ENCODE assay signal across 11 cellular contexts in genomic region chr12:1277905-1278304, GRCh38.
A peak's percentile ranks its signal among the peaks of the same experiment; 100 is the strongest.
DNase-seq lines count a peak whose midpoint lies in the region; ATAC-seq and TF ChIP-seq lines count a peak whose summit lies in the region.
"Had no signal": no experiment of that assay in that cellular context is flagged by ENCODE, and none has a peak within 500 bp of the region (broad histone marks: within the 10 kb centered on the region; RNA-seq: fewer than 3 reads in every experiment).

No MANE protein-coding gene starts in this region.

- H3K79me1 ChIP-seq in mesendoderm (ENCODE audit: low read length), result no peaks in the 10 kb centered on the region

- DNase-seq in activated CD4-positive, alpha-beta T cell treated with anti-CD3 and anti-CD28 coated beads for 36 hours, result peak; percentile 41
- no peak for DNase-seq in activated CD4-positive, alpha-beta T cell treated with anti-CD3 and anti-CD28 coated beads, Interleukin-2, amount 50 U/mL, for 4 hours
- peak; percentile 46 for DNase-seq in NAMALWA (ENCODE audit: low spot score)
- DNase-seq in activated T-cell treated with anti-CD3 and anti-CD28 coated beads, Interleukin-2, amount 50 U/mL, for 72 hours, result peak; percentile 35 to 58
- no peak for DNase-seq in mesendoderm
- no peak for DNase-seq in NCI-H1930 (lab: John Stamatoyannopoulos, UW)
- no peak for DNase-seq in NCI-H2081 (lab: John Stamatoyannopoulos, UW)
- DNase-seq: EL, GOT3, stomach had no signal

- CTCF ChIA-PET in activated CD4-positive, alpha-beta T cell treated with anti-CD3 and anti-CD28 coated beads for 36 hours (lab: Charles Lee), result no interaction called here

- no peak overlapping the region for H2BK5ac ChIP-seq in mesendoderm (ENCODE audit: low read length)

- no peaks in the 10 kb centered on the region for H3K9me2 ChIP-seq in neural cell (ENCODE audit: insufficient read depth, low read length)

- no peak overlapping the region for H2AFZ ChIP-seq in neural cell (ENCODE audit: low read depth, low read length)

- peaks cover 8% of the 10 kb centered on the region for H3K36me3 Mint-ChIP-seq in activated CD4-positive, alpha-beta T cell treated with anti-CD3 and anti-CD28 coated beads for 36 hours (ENCODE audit: low read depth)
- peaks cover 0 to 2% of the 10 kb centered on the region in 2 donors for H3K36me3 Mint-ChIP-seq in activated T-cell treated with anti-CD3 and anti-CD28 coated beads, Interleukin-2, amount 50 U/mL, for 72 hours (ENCODE audit: insufficient read depth in 2 of 2)

- H4K8ac ChIP-seq in mesendoderm (ENCODE audit: low read depth, low read length), result no peak overlapping the region

- no peak overlapping the region for H3K27ac Mint-ChIP-seq in activated CD4-positive, alpha-beta T cell treated with anti-CD3 and anti-CD28 coated beads for 36 hours
- peak overlapping the region; percentile 22 for H3K27ac Mint-ChIP-seq in activated T-cell treated with anti-CD3 and anti-CD28 coated beads, Interleukin-2, amount 50 U/mL, for 72 hours

- H3K4me1 Mint-ChIP-seq in activated CD4-positive, alpha-beta T cell treated with anti-CD3 and anti-CD28 coated beads for 36 hours, result peaks cover 13% of the 10 kb centered on the region
- peaks cover 20% of the 10 kb centered on the region for H3K4me1 Mint-ChIP-seq in activated T-cell treated with anti-CD3 and anti-CD28 coated beads, Interleukin-2, amount 50 U/mL, for 72 hours (ENCODE audit: low read depth)

- H4K20me1 ChIP-seq in neural cell (ENCODE audit: insufficient read depth), result peaks cover 3% of the 10 kb centered on the region

- TF ChIP-seq EP300 in neural cell (conservative IDR thresholded peaks at IDR 0.05; ENCODE audit: poor library complexity, severe bottlenecking), result peak; percentile 100

- no peaks in the 10 kb centered on the region for H3K4me1 ChIP-seq in mesendoderm (ENCODE audit: control insufficient read depth, low read depth, low read length)

- no peak overlapping the region for H3K18ac ChIP-seq in mesendoderm (ENCODE audit: low read length)

- no peaks in the 10 kb centered on the region for H3K9me3 Mint-ChIP-seq in activated CD4-positive, alpha-beta T cell treated with anti-CD3 and anti-CD28 coated beads for 36 hours (ENCODE audit: low read depth)
- no peaks in the 10 kb centered on the region for H3K9me3 Mint-ChIP-seq in activated T-cell treated with anti-CD3 and anti-CD28 coated beads, Interleukin-2, amount 50 U/mL, for 72 hours

- intact Hi-C loops in activated CD4-positive, alpha-beta T cell treated with anti-CD3 and anti-CD28 coated beads for 36 hours (cut with DNase I, micrococcal nuclease), result no loop called here

- TF ChIP-seq CTCF in neural cell (IDR thresholded peaks at IDR 0.05; ENCODE audit: poor library complexity, severe bottlenecking), result peak; percentile 44

- H3K4me2 ChIP-seq in neural cell (ENCODE audit: low read length) (no peak overlapping the region), mesendoderm (ENCODE audit: low read length) (no peak overlapping the region)

- H3K56ac ChIP-seq in mesendoderm (ENCODE audit: low read length), result no peak overlapping the region

- no peak overlapping the region for H4K5ac ChIP-seq in mesendoderm (ENCODE audit: low read length)

- peak; percentile 45 for TF ChIP-seq RAD21 in neural cell (conservative IDR thresholded peaks at IDR 0.05)

- POLR2A ChIA-PET in activated CD4-positive, alpha-beta T cell treated with anti-CD3 and anti-CD28 coated beads for 36 hours (lab: Charles Lee), result no interaction called here

- H3K4ac ChIP-seq in mesendoderm (ENCODE audit: low read depth, low read length), result no peak overlapping the region

- no peak overlapping the region for H2BK15ac ChIP-seq in mesendoderm (replicated peaks; ENCODE audit: low read depth)

- H2AK5ac ChIP-seq in mesendoderm (ENCODE audit: low read length), result no peak overlapping the region

- H2BK120ac ChIP-seq in mesendoderm (ENCODE audit: low read depth, low read length), result no peak overlapping the region

- H3K27me3 ChIP-seq in neural cell (ENCODE audit: insufficient read depth, low read depth, low read length), result no peaks in the 10 kb centered on the region
- H3K27me3 ChIP-seq in mesendoderm (ENCODE audit: insufficient read depth, low read length, poor library complexity), result no peaks in the 10 kb centered on the region
- H3K27me3 ChIP-seq: stomach had no signal

- H3K79me2 ChIP-seq in neural cell (replicated peaks; ENCODE audit: insufficient read depth, low read length) (no peaks in the 10 kb centered on the region), mesendoderm (ENCODE audit: control insufficient read depth, insufficient read depth, low read length) (no peaks in the 10 kb centered on the region)

- no peaks in the 10 kb centered on the region for H3K9me3 ChIP-seq in neural cell (ENCODE audit: low read length)
- H3K9me3 ChIP-seq: stomach had no signal

- H3K4me3 Mint-ChIP-seq in activated CD4-positive, alpha-beta T cell treated with anti-CD3 and anti-CD28 coated beads for 36 hours, result no peak overlapping the region
- H3K4me3 Mint-ChIP-seq in activated T-cell treated with anti-CD3 and anti-CD28 coated beads, Interleukin-2, amount 50 U/mL, for 72 hours, result peak overlapping the region; percentile 3 to 39

- WGBS in mesendoderm (ENCODE audit: extremely low coverage, insufficient coverage, low lambda C conversion rate), result no CpG with 5 or more reads among the region's 4 CpGs

- H3K4me3 ChIP-seq in neural cell (ENCODE audit: low read length) (no peak overlapping the region), mesendoderm (ENCODE audit: low read length) (no peak overlapping the region)
- H3K4me3 ChIP-seq: stomach had no signal

- ATAC-seq in activated CD4-positive, alpha-beta T cell treated with anti-CD3 and anti-CD28 coated beads for 36 hours, result peak; percentile 51
- peak; percentile 93 to 95 for ATAC-seq in activated T-cell treated with anti-CD3 and anti-CD28 coated beads, Interleukin-2, amount 50 U/mL, for 72 hours (replicated peaks in 1 of 2)

- no peaks in the 10 kb centered on the region for H3K27me3 Mint-ChIP-seq in activated CD4-positive, alpha-beta T cell treated with anti-CD3 and anti-CD28 coated beads for 36 hours
- no peaks in the 10 kb centered on the region for H3K27me3 Mint-ChIP-seq in activated T-cell treated with anti-CD3 and anti-CD28 coated beads, Interleukin-2, amount 50 U/mL, for 72 hours (ENCODE audit: low read depth)

- no peaks in the 10 kb centered on the region for H3F3A ChIP-seq in neural cell (ENCODE audit: insufficient read depth, low read length, poor library complexity, severe bottlenecking)

- H3K27ac ChIP-seq in neural cell (ENCODE audit: low read length) (no peak overlapping the region), mesendoderm (ENCODE audit: low read depth, low read length) (no peak overlapping the region)
- H3K27ac ChIP-seq: stomach had no signal

- no peak overlapping the region for H3K23ac ChIP-seq in mesendoderm (ENCODE audit: low read length)

- H3K36me3 ChIP-seq in neural cell (ENCODE audit: insufficient read depth, low read length), result no peaks in the 10 kb centered on the region
- H3K36me3 ChIP-seq in mesendoderm (ENCODE audit: control insufficient read depth, insufficient read depth, low read length), result no peaks in the 10 kb centered on the region
- H3K36me3 ChIP-seq: stomach had no signal

- H3K9ac ChIP-seq in neural cell (ENCODE audit: low read length) (no peak overlapping the region), mesendoderm (ENCODE audit: low read length) (no peak overlapping the region)

TF ChIP-seq in neural cell, 6 proteins besides CTCF, POLR2A, EP300 and RAD21:
- peak; percentile 11 for TF ChIP-seq SMC3 (conservative IDR thresholded peaks at IDR 0.05; ENCODE audit: poor library complexity)
- no peak for TF ChIP-seq TAF1 (IDR thresholded peaks at IDR 0.05; ENCODE audit: low read depth)
- TF ChIP-seq, protein P1, sequence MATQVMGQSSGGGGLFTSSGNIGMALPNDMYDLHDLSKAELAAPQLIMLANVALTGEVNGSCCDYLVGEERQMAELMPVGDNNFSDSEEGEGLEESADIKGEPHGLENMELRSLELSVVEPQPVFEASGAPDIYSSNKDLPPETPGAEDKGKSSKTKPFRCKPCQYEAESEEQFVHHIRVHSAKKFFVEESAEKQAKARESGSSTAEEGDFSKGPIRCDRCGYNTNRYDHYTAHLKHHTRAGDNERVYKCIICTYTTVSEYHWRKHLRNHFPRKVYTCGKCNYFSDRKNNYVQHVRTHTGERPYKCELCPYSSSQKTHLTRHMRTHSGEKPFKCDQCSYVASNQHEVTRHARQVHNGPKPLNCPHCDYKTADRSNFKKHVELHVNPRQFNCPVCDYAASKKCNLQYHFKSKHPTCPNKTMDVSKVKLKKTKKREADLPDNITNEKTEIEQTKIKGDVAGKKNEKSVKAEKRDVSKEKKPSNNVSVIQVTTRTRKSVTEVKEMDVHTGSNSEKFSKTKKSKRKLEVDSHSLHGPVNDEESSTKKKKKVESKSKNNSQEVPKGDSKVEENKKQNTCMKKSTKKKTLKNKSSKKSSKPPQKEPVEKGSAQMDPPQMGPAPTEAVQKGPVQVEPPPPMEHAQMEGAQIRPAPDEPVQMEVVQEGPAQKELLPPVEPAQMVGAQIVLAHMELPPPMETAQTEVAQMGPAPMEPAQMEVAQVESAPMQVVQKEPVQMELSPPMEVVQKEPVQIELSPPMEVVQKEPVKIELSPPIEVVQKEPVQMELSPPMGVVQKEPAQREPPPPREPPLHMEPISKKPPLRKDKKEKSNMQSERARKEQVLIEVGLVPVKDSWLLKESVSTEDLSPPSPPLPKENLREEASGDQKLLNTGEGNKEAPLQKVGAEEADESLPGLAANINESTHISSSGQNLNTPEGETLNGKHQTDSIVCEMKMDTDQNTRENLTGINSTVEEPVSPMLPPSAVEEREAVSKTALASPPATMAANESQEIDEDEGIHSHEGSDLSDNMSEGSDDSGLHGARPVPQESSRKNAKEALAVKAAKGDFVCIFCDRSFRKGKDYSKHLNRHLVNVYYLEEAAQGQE (IDR thresholded peaks at IDR 0.05; ENCODE audit: borderline replicate concordance), result no peak
- TF ChIP-seq EZH2 (IDR thresholded peaks at IDR 0.05; ENCODE audit: borderline replicate concordance, insufficient read depth, low read length, poor library complexity, severe bottlenecking), result no peak
- TF ChIP-seq POLR2AphosphoS5 (IDR thresholded peaks at IDR 0.05), result peak; percentile 99
- TF ChIP-seq MXI1 (conservative IDR thresholded peaks at IDR 0.05; ENCODE audit: poor library complexity, severe bottlenecking), result peak; percentile 30

Comparison
In these comparisons a context has a peak if more than half of its experiments do, and no peak if none do; other contexts are left out.
1. DNase-seq: peak in activated CD4-positive, alpha-beta T cell treated with anti-CD3 and anti-CD28 coated beads for 36 hours (single experiment), NAMALWA (single experiment) and activated T-cell treated with anti-CD3 and anti-CD28 coated beads, Interleukin-2, amount 50 U/mL, for 72 hours (2 of 2); none in activated CD4-positive, alpha-beta T cell treated with anti-CD3 and anti-CD28 coated beads, Interleukin-2, amount 50 U/mL, for 4 hours (0 of 2), mesendoderm (single experiment), NCI-H1930 (0 of 2) and NCI-H2081 (0 of 2).